ENCODE assay signal across 19 cellular contexts in the genomic region with DNA sequence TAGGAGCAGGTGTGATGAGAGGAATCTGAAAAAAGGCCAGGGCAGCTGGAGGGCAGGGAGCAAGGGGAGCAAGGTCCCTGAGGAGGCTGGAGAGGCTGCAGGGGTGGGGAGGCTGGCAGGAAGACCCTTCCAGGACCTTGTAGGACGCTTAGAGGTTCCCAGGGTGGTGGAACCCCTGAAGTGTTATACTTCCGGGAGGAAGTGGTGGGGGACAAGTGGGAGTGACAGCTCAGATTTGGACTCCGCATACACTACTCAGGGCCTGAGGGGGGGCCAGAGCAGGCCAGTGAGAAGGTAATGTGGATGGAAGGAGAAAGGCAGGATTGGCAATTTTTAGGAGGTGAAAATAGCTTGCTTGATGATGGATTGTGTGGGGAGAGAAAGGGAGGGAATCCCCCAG. TPM values are rescaled to one million over a fixed set of nuclear protein-coding genes. Genes with fewer than 3 reads are reported as not detected.
A peak's percentile ranks its signal among the peaks of the same experiment; 100 is the strongest.
DNase-seq lines count a peak whose midpoint lies in the region; ATAC-seq and TF ChIP-seq lines count a peak whose summit lies in the region.
"Had no signal": no experiment of that assay in that cellular context is flagged by ENCODE, and none has a peak within 500 bp of the region (broad histone marks: within the 10 kb centered on the region; RNA-seq: fewer than 3 reads in every experiment).

No MANE protein-coding gene starts in this region.

- ATAC-seq in CD4-positive, alpha-beta T cell (ENCODE audit: poor library complexity) = no peak
- ATAC-seq in activated CD8-positive, alpha-beta T cell treated with anti-CD3 and anti-CD28 coated beads, Interleukin-2, amount 10 ng/mL, durations not matched to agents 7 days and 5 days = no peak
- ATAC-seq in GM21360 (IDR thresholded peaks at IDR 0.05; ENCODE audit: unreplicated experiment) = no peak
- ATAC-seq: esophagus mucosa had no signal

- H3K4me3 Mint-ChIP-seq in CD4-positive, alpha-beta T cell = peak overlapping the region; percentile 42
- H3K4me3 Mint-ChIP-seq in activated CD8-positive, alpha-beta T cell treated with anti-CD3 and anti-CD28 coated beads, Interleukin-2, amount 10 ng/mL, durations not matched to agents 7 days and 5 days = peak overlapping the region; percentile 92
- peak overlapping the region; percentile 78 for H3K4me3 Mint-ChIP-seq in mesothelial cell of epicardium

- H3K36me3 ChIP-seq in DOHH2 (ENCODE audit: control insufficient read depth, low read length) (peaks cover 34% of the 10 kb centered on the region), SK-N-SH (replicated peaks in 1 of 2; ENCODE audit: control insufficient read depth in 1 of 2, insufficient read depth in 2 of 2, low read length in 1 of 2) (no peaks in the 10 kb centered on the region)
- H3K36me3 ChIP-seq: colonic mucosa had no signal

- WGBS in SK-N-SH (ENCODE audit: low lambda C conversion rate) = 98% methylated on average over 3 of the region's 3 CpGs

- H3K9ac ChIP-seq in SK-N-SH = no peak overlapping the region
- H3K9ac ChIP-seq: parathyroid adenoma had no signal

- intact Hi-C loops in CD4-positive, alpha-beta T cell (cut with DNase I, micrococcal nuclease) = loop anchor here in 1 of 2 experiments (2.0 kb wide), 1 partner anchor 27 kb away; no protein-coding TSS in a partner anchor

- no peak for DNase-seq in CD4-positive, alpha-beta T cell
- DNase-seq in activated CD8-positive, alpha-beta T cell treated with anti-CD3 and anti-CD28 coated beads, Interleukin-2, amount 10 ng/mL, durations not matched to agents 7 days and 5 days = no peak
- no peak for DNase-seq in mesothelial cell of epicardium (ENCODE audit: low spot score in 2 of 2, unreplicated experiment in 2 of 2)
- no peak for DNase-seq in NCI-H2227 (lab: John Stamatoyannopoulos, UW; ENCODE audit: unreplicated experiment)
- no peak for DNase-seq in stimulated activated CD8-positive, alpha-beta memory T cell treated with anti-CD3 and anti-CD28 coated beads, Interleukin-4, amount 100 ng/mL, for 48 hours
- DNase-seq in SK-N-SH = no peak
- DNase-seq: amniotic stem cell, colonic mucosa, head of caudate nucleus, KBM-7, midbrain, NCI-H1417 treated with DMSO at 0.1 percent for 48 hours, NCI-H2227 treated with DMSO at 0.1 percent for 48 hours, SIG-M5 had no signal

- no peak overlapping the region for H3K27ac ChIP-seq in CD4-positive, alpha-beta T cell (ENCODE audit: low read depth, low read length)
- no peak overlapping the region for H3K27ac ChIP-seq in DOHH2 (ENCODE audit: low read depth, low read length)
- no peak overlapping the region for H3K27ac ChIP-seq in SK-N-SH (ENCODE audit: low read depth in 2 of 2, low read length in 1 of 2)
- H3K27ac ChIP-seq: colonic mucosa, parathyroid adenoma had no signal

- H3K27me3 ChIP-seq in CD4-positive, alpha-beta T cell (ENCODE audit: control insufficient read depth, insufficient read depth, low read length) = no peaks in the 10 kb centered on the region
- H3K27me3 ChIP-seq in DOHH2 (ENCODE audit: control insufficient read depth, low read length) (no peaks in the 10 kb centered on the region), SK-N-SH (ENCODE audit: insufficient read depth) (no peaks in the 10 kb centered on the region)
- H3K27me3 ChIP-seq: colonic mucosa had no signal

- peaks cover 40% of the 10 kb centered on the region for H3K4me1 ChIP-seq in DOHH2 (ENCODE audit: control insufficient read depth, low read length)
- H3K4me1 ChIP-seq in SK-N-SH (ENCODE audit: control insufficient read depth in 1 of 2, insufficient read depth in 2 of 2, low read depth in 1 of 2, low read length in 1 of 2) = peaks cover 6 to 8% of the 10 kb centered on the region in 2 experiments; a peak in 2 of 4 replicates

- no peaks in the 10 kb centered on the region for H3K9me3 Mint-ChIP-seq in CD4-positive, alpha-beta T cell
- H3K9me3 Mint-ChIP-seq in activated CD8-positive, alpha-beta T cell treated with anti-CD3 and anti-CD28 coated beads, Interleukin-2, amount 10 ng/mL, durations not matched to agents 7 days and 5 days (ENCODE audit: insufficient read depth) = no peaks in the 10 kb centered on the region
- no peaks in the 10 kb centered on the region for H3K9me3 Mint-ChIP-seq in mesothelial cell of epicardium

- CTCF ChIA-PET in CD4-positive, alpha-beta T cell (lab: Charles Lee) = no interaction called here
- CTCF ChIA-PET in activated CD8-positive, alpha-beta T cell treated with anti-CD3 and anti-CD28 coated beads, Interleukin-2, amount 10 ng/mL, durations not matched to agents 7 days and 5 days (lab: Charles Lee) = interaction anchor here (1.6 to 4.0 kb wide), 2 partner anchors 9 to 13 kb away, joined by 4 to 23 read pairs; a partner anchor contains a TSS
- CTCF ChIA-PET in SK-N-SH (lab: Yijun Ruan, JAX) = no interaction called here

- no peak overlapping the region for H2AFZ ChIP-seq in SK-N-SH (ENCODE audit: low read depth)
- H2AFZ ChIP-seq: parathyroid adenoma had no signal

- H4K20me1 ChIP-seq in DOHH2 (ENCODE audit: control insufficient read depth, insufficient read depth, low read depth, low read length) (peaks cover 7% of the 10 kb centered on the region; the same call in 1 of the 2 replicates), SK-N-SH (ENCODE audit: insufficient read depth) (no peaks in the 10 kb centered on the region)

- TF ChIP-seq EP300 in SK-N-SH (IDR thresholded peaks at IDR 0.05; ENCODE audit: borderline replicate concordance in 1 of 2, low read depth in 1 of 2, low read length in 1 of 2) = no peak

- POLR2A ChIA-PET in CD4-positive, alpha-beta T cell (lab: Charles Lee) = interaction anchor here (2.7 to 2.9 kb wide), 2 partner anchors 8 to 73 kb away, joined by 10 to 32 read pairs; a partner anchor contains a TSS
- POLR2A ChIA-PET in activated CD8-positive, alpha-beta T cell treated with anti-CD3 and anti-CD28 coated beads, Interleukin-2, amount 10 ng/mL, durations not matched to agents 7 days and 5 days (lab: Charles Lee) = interaction anchor here (0.7 to 4.9 kb wide), 2 partner anchors 13 to 28 kb away, joined by 4 to 35 read pairs; a partner anchor contains a TSS
- POLR2A ChIA-PET in SK-N-SH (lab: Yijun Ruan, JAX) = interaction anchor here (0.7 to 1.6 kb wide), 3 partner anchors 12 to 202 kb away, joined by 3 to 5 read pairs (median 4); a partner anchor contains a TSS

- TF ChIP-seq CTCF in CD4-positive, alpha-beta T cell (IDR thresholded peaks at IDR 0.05) = no peak
- TF ChIP-seq CTCF in DOHH2 (IDR thresholded peaks at IDR 0.05; ENCODE audit: low read depth, low read length, poor library complexity, severe bottlenecking) (no peak), mesothelial cell of epicardium (IDR thresholded peaks at IDR 0.05; ENCODE audit: unreplicated experiment) (no peak), SK-N-SH (IDR thresholded peaks at IDR 0.05) (no peak)

- peak overlapping the region; percentile 54 for H3K27ac Mint-ChIP-seq in CD4-positive, alpha-beta T cell
- peak overlapping the region; percentile 40 for H3K27ac Mint-ChIP-seq in activated CD8-positive, alpha-beta T cell treated with anti-CD3 and anti-CD28 coated beads, Interleukin-2, amount 10 ng/mL, durations not matched to agents 7 days and 5 days
- peak overlapping the region; percentile 24 for H3K27ac Mint-ChIP-seq in mesothelial cell of epicardium

- no peaks in the 10 kb centered on the region for H3K9me3 ChIP-seq in CD4-positive, alpha-beta T cell (ENCODE audit: control insufficient read depth, low read length)
- H3K9me3 ChIP-seq in DOHH2 (ENCODE audit: control insufficient read depth, insufficient read depth, low read length) (no peaks in the 10 kb centered on the region), SK-N-SH (no peaks in the 10 kb centered on the region)
- H3K9me3 ChIP-seq: colonic mucosa had no signal

- no peaks in the 10 kb centered on the region for H3K27me3 Mint-ChIP-seq in CD4-positive, alpha-beta T cell
- H3K27me3 Mint-ChIP-seq in activated CD8-positive, alpha-beta T cell treated with anti-CD3 and anti-CD28 coated beads, Interleukin-2, amount 10 ng/mL, durations not matched to agents 7 days and 5 days (ENCODE audit: low read depth) = no peaks in the 10 kb centered on the region
- no peaks in the 10 kb centered on the region for H3K27me3 Mint-ChIP-seq in mesothelial cell of epicardium (ENCODE audit: low read depth)

- peak overlapping the region; percentile 87 for H3K4me2 ChIP-seq in DOHH2 (ENCODE audit: low read length)
- no peak overlapping the region for H3K4me2 ChIP-seq in SK-N-SH
- H3K4me2 ChIP-seq: smooth muscle cell had no signal

- peak overlapping the region; percentile 32 for H3K4me3 ChIP-seq in DOHH2 (ENCODE audit: low read length)
- H3K4me3 ChIP-seq in SK-N-SH (ENCODE audit: low read depth in 2 of 2, low read length in 1 of 2) = no peak overlapping the region
- H3K4me3 ChIP-seq: colonic mucosa, smooth muscle cell had no signal

- H3K79me2 ChIP-seq in DOHH2 (ENCODE audit: control insufficient read depth, low read length) (peaks cover 63% of the 10 kb centered on the region), SK-N-SH (ENCODE audit: insufficient read depth) (peaks cover 44% of the 10 kb centered on the region)
- H3K79me2 ChIP-seq: parathyroid adenoma had no signal

- H3F3A ChIP-seq in DOHH2 (ENCODE audit: control insufficient read depth, insufficient read depth) (peaks cover 12% of the 10 kb centered on the region), SK-N-SH (replicated peaks; ENCODE audit: insufficient read depth) (peaks cover 14% of the 10 kb centered on the region)

- H3K9me2 ChIP-seq in DOHH2 (replicated peaks; ENCODE audit: control insufficient read depth, low read length) (no peaks in the 10 kb centered on the region), SK-N-SH (no peaks in the 10 kb centered on the region)

- H3K36me3 Mint-ChIP-seq in CD4-positive, alpha-beta T cell (ENCODE audit: low read depth) = no peaks in the 10 kb centered on the region
- H3K36me3 Mint-ChIP-seq in activated CD8-positive, alpha-beta T cell treated with anti-CD3 and anti-CD28 coated beads, Interleukin-2, amount 10 ng/mL, durations not matched to agents 7 days and 5 days (ENCODE audit: low read depth) = peaks cover 46% of the 10 kb centered on the region
- H3K36me3 Mint-ChIP-seq in mesothelial cell of epicardium = no peaks in the 10 kb centered on the region

- H3K4me1 Mint-ChIP-seq in CD4-positive, alpha-beta T cell (ENCODE audit: low read depth) = peaks cover 26% of the 10 kb centered on the region
- H3K4me1 Mint-ChIP-seq in activated CD8-positive, alpha-beta T cell treated with anti-CD3 and anti-CD28 coated beads, Interleukin-2, amount 10 ng/mL, durations not matched to agents 7 days and 5 days (ENCODE audit: low read depth) = peaks cover 56% of the 10 kb centered on the region
- peaks cover 23% of the 10 kb centered on the region for H3K4me1 Mint-ChIP-seq in mesothelial cell of epicardium

- no peak for TF ChIP-seq RAD21 in SK-N-SH (IDR thresholded peaks at IDR 0.05; ENCODE audit: low read length)

RNA-seq across cellular contexts. Expression of a gene that starts 1.9 kb away (rescaled TPM):
- 1 to 10 TPM; 3.0 to 3.1 TPM for total RNA-seq in CD4-positive, alpha-beta T cell
- total RNA-seq in activated CD8-positive, alpha-beta T cell treated with anti-CD3 and anti-CD28 coated beads, Interleukin-2, amount 10 ng/mL, durations not matched to agents 7 days and 5 days = 100 to 1,000 TPM in 1 of 2 experiments, 10 to 100 TPM in 1; 87.3 to 101 TPM
- 13.1 to 13.9 TPM (median 13.6 TPM) in 3 replicates for total RNA-seq in mesothelial cell of epicardium
- polyA plus RNA-seq in SK-N-SH (2012; rRNA removed) = 17.0 and 17.8 TPM in 2 replicates
- 15.0 and 17.0 TPM in 2 replicates for polyA plus RNA-seq in SK-N-SH (2012; cell fraction: cytosol; rRNA removed)
- 15.2 and 15.8 TPM in 2 replicates for polyA plus RNA-seq in SK-N-SH (2012; cell fraction: nucleus; rRNA removed)

RNA-seq across cellular contexts. Expression of a gene that starts 8.6 kb away (rescaled TPM):
- total RNA-seq in CD4-positive, alpha-beta T cell = 1 to 10 TPM; 5.1 to 5.7 TPM
- 10 to 100 TPM; 43.4 to 43.5 TPM for total RNA-seq in activated CD8-positive, alpha-beta T cell treated with anti-CD3 and anti-CD28 coated beads, Interleukin-2, amount 10 ng/mL, durations not matched to agents 7 days and 5 days
- total RNA-seq in mesothelial cell of epicardium = 8.9 to 12.0 TPM (median 10.9 TPM) in 3 replicates
- polyA plus RNA-seq in SK-N-SH (2012; rRNA removed) = 4.3 and 5.0 TPM in 2 replicates
- 5.0 and 6.1 TPM in 2 replicates for polyA plus RNA-seq in SK-N-SH (2012; cell fraction: cytosol; rRNA removed)
- 3.4 and 3.6 TPM in 2 replicates for polyA plus RNA-seq in SK-N-SH (2012; cell fraction: nucleus; rRNA removed)

RNA-seq across cellular contexts. Expression of a gene that starts 28.4 kb away (rescaled TPM):
- 100 to 1,000 TPM; 274 to 297 TPM for total RNA-seq in CD4-positive, alpha-beta T cell
- total RNA-seq in activated CD8-positive, alpha-beta T cell treated with anti-CD3 and anti-CD28 coated beads, Interleukin-2, amount 10 ng/mL, durations not matched to agents 7 days and 5 days = 100 to 1,000 TPM; 177 to 181 TPM
- total RNA-seq in mesothelial cell of epicardium = 195 to 200 TPM (median 199 TPM) in 3 replicates
- polyA plus RNA-seq in SK-N-SH (2012; rRNA removed) = 165 and 177 TPM in 2 replicates
- polyA plus RNA-seq in SK-N-SH (2012; cell fraction: cytosol; rRNA removed) = 104 and 134 TPM in 2 replicates
- polyA plus RNA-seq in SK-N-SH (2012; cell fraction: nucleus; rRNA removed) = 437 and 481 TPM in 2 replicates

Comparison
In these comparisons a context has a peak if more than half of its experiments do, and no peak if none do; other contexts are left out.
1. H3K4me3 Mint-ChIP-seq: peak in every context shown above with its lines; median percentile 92 in activated CD8-positive, alpha-beta T cell treated with anti-CD3 and anti-CD28 coated beads, Interleukin-2, amount 10 ng/mL, durations not matched to agents 7 days and 5 days; 78 in mesothelial cell of epicardium; 42 in CD4-positive, alpha-beta T cell.